Comparison of ENCODE assay signal across 26 cellular contexts in the genomic region with DNA sequence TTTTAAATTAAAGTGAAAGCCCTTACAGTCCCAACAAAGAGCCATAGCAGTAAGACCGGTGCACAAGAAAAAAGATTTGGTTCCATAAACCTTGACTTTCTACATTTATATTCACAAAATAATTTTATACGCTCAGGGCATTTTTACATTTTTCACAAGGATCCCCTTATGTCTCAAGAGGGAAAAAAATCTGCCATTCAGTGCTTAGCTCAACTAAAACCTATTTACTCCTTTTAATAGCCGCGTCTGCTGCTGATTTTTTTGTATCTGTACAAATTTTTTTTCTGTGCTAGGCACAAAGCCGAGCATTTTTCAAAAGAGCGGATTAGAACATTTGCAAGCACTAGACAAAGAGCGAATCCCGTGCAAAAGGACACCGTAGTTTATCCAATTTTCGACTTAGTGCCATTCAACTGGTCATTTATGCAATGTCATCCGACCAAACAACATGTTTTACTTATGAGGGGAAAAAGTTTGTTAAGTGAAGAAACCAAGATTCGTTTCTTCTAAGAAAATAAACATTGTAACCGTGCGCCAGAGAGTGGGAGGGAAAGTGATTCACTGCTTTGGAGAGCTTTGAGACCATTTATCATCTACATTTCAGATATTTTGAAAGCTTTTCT. TPM values are rescaled to one million over a fixed set of nuclear protein-coding genes. Genes with fewer than 3 reads are reported as not detected.
DNase-seq lines count a peak whose midpoint lies in the region; ATAC-seq and TF ChIP-seq lines count a peak whose summit lies in the region.
"Had no signal": no experiment of that assay in that cellular context is flagged by ENCODE, and none has a peak within 500 bp of the region (broad histone marks: within the 10 kb centered on the region; RNA-seq: fewer than 3 reads in every experiment).

No MANE protein-coding gene starts in this region.

- H3K27ac Mint-ChIP-seq in GM23338 (no peak overlapping the region), neural progenitor cell (no peak overlapping the region)
- H3K27ac Mint-ChIP-seq: CD4-positive, CD25-positive, alpha-beta regulatory T cell had no signal

- H3F3A ChIP-seq in GM23338 (replicated peaks; ENCODE audit: low read depth) (peaks cover 30% of the 10 kb centered on the region), neural progenitor cell (ENCODE audit: low read depth) (peaks cover 27% of the 10 kb centered on the region)

- H3K4me1 Mint-ChIP-seq in GM23338 (peaks cover 43% of the 10 kb centered on the region), neural progenitor cell (peaks cover 34% of the 10 kb centered on the region)
- H3K4me1 Mint-ChIP-seq: CD4-positive, CD25-positive, alpha-beta regulatory T cell had no signal

- H4K20me1 ChIP-seq in GM23338 (replicated peaks; ENCODE audit: insufficient read depth) (peaks cover 50% of the 10 kb centered on the region), neural progenitor cell (ENCODE audit: low read depth) (peaks cover 97% of the 10 kb centered on the region)

- H3K27me3 Mint-ChIP-seq in GM23338 (ENCODE audit: insufficient read depth, low read depth, poor library complexity) (peaks cover 100% of the 10 kb centered on the region), neural progenitor cell (ENCODE audit: insufficient read depth, low read depth) (peaks cover 88% of the 10 kb centered on the region)

- H3K9me3 ChIP-seq in neural progenitor cell (ENCODE audit: low read depth): no peaks in the 10 kb centered on the region
- H3K9me3 ChIP-seq in trophoblast cell (ENCODE audit: insufficient read depth, low read depth, low read length): no peaks in the 10 kb centered on the region

- no peak overlapping the region for H3K14ac ChIP-seq in trophoblast cell (ENCODE audit: low read length)

- H3K79me1 ChIP-seq in trophoblast cell (ENCODE audit: low read length): no peaks in the 10 kb centered on the region

- H4K12ac ChIP-seq in trophoblast cell (ENCODE audit: low read depth, low read length): no peak overlapping the region

- H2BK5ac ChIP-seq in trophoblast cell (ENCODE audit: low read depth, low read length, poor library complexity): no peak overlapping the region

- no peak overlapping the region for H2AK5ac ChIP-seq in trophoblast cell (ENCODE audit: low read length)

- TF ChIP-seq CTCF in GM23338 (conservative IDR thresholded peaks at IDR 0.05; ENCODE audit: low read depth in 2 of 2) (no peak), fibroblast of mammary gland (conservative IDR thresholded peaks at IDR 0.05; ENCODE audit: control insufficient read depth, insufficient read depth, low read depth, low read length) (no peak), neural progenitor cell (IDR thresholded peaks at IDR 0.05) (no peak)

- H3K4me3 Mint-ChIP-seq in GM23338 (no peak overlapping the region), neural progenitor cell (peak overlapping the region; percentile 20)
- H3K4me3 Mint-ChIP-seq: CD4-positive, CD25-positive, alpha-beta regulatory T cell had no signal

- no peak overlapping the region for H4K91ac ChIP-seq in trophoblast cell (ENCODE audit: low read depth, low read length)

- no peak overlapping the region for H2BK120ac ChIP-seq in trophoblast cell (ENCODE audit: insufficient read depth, low read length, poor library complexity)

- peaks cover 84% of the 10 kb centered on the region for H3K4me1 ChIP-seq in GM23338 (ENCODE audit: insufficient read depth)
- H3K4me1 ChIP-seq in neural progenitor cell: peaks cover 31% of the 10 kb centered on the region
- H3K4me1 ChIP-seq in trophoblast cell (ENCODE audit: control insufficient read depth in 1 of 2, insufficient read depth in 2 of 2, low read length in 2 of 2): peaks cover 0 to 5% of the 10 kb centered on the region in 2 experiments

- no peaks in the 10 kb centered on the region for H3K9me2 ChIP-seq in GM23338 (ENCODE audit: insufficient read depth)

- H3K36me3 Mint-ChIP-seq in GM23338 (ENCODE audit: low read depth) (no peaks in the 10 kb centered on the region), neural progenitor cell (no peaks in the 10 kb centered on the region)
- H3K36me3 Mint-ChIP-seq: CD4-positive, CD25-positive, alpha-beta regulatory T cell had no signal

- H3K27ac ChIP-seq in GM23338 (ENCODE audit: low read depth) (no peak overlapping the region), neural progenitor cell (no peak overlapping the region), trophoblast cell (ENCODE audit: low read depth, low read length) (no peak overlapping the region)

- no peak for ATAC-seq in GM23338
- ATAC-seq in HG03108 (IDR thresholded peaks at IDR 0.05; ENCODE audit: unreplicated experiment): no peak
- ATAC-seq: PC-3, SK-N-SH treated with all-trans-retinoic acid at 6 μM for 48 hours had no signal

- peaks cover 100% of the 10 kb centered on the region for H3K27me3 ChIP-seq in GM23338 (ENCODE audit: insufficient read depth)
- peaks cover 100% of the 10 kb centered on the region for H3K27me3 ChIP-seq in neural progenitor cell
- H3K27me3 ChIP-seq in trophoblast cell (ENCODE audit: insufficient read depth, low read length): peaks cover 70% of the 10 kb centered on the region

- no peak overlapping the region for H3K4me3 ChIP-seq in GM23338
- no peak overlapping the region for H3K4me3 ChIP-seq in fibroblast of mammary gland (ENCODE audit: control insufficient read depth, low read depth, low read length)
- no peak overlapping the region for H3K4me3 ChIP-seq in neural progenitor cell
- H3K4me3 ChIP-seq in trophoblast cell (ENCODE audit: low read depth, low read length): no peak overlapping the region

- no peak overlapping the region for H3K23ac ChIP-seq in trophoblast cell (ENCODE audit: low read length)

- no CpG with 5 or more reads among the region's 14 CpGs for WGBS in trophoblast cell (ENCODE audit: extremely low coverage, insufficient coverage, insufficient read length)

- H3K4ac ChIP-seq in trophoblast cell (ENCODE audit: low read depth, low read length): no peak overlapping the region

- DNase-seq in GM23338 (ENCODE audit: low spot score): peak; percentile 6
- DNase-seq in NCI-H82 (lab: John Stamatoyannopoulos, UW): peak; percentile 68
- peak; percentile 12 for DNase-seq in fibroblast of mammary gland (ENCODE audit: low read depth)
- DNase-seq in neural progenitor cell (ENCODE audit: low spot score): peak; percentile 42
- DNase-seq in activated naive CD4-positive, alpha-beta T cell treated with Interleukin-2 at 50 U/mL for 16 hours: no peak
- no peak for DNase-seq in DMS53 treated with DMSO at 0.1 percent for 48 hours (lab: John Stamatoyannopoulos, UW; ENCODE audit: unreplicated experiment)
- no peak for DNase-seq in trophoblast cell
- DNase-seq: 8988T; CD4-positive, CD25-positive, alpha-beta regulatory T cell; DMS153; HCEC 1CT; IMR-90; KG1; NCI-H1105; NCI-H1436 treated with DMSO at 0.1 percent for 48 hours; NCI-H187 treated with DMSO at 0.1 percent for 48 hours; NCI-H2107; NCI-H524; NCI-H748 treated with DMSO at 0.1 percent for 48 hours; NK-92 treated with Interleukin-12 subunit alpha and Interleukin-12 subunit beta, amount 100 ng/mL, for 24 hours; PC-3 had no signal

- H2AFZ ChIP-seq in GM23338: no peak overlapping the region
- no peak overlapping the region for H2AFZ ChIP-seq in neural progenitor cell (replicated peaks)
- no peak overlapping the region for H2AFZ ChIP-seq in trophoblast cell (ENCODE audit: insufficient read depth, low read length, poor library complexity)

- no peak overlapping the region for H3K18ac ChIP-seq in trophoblast cell (ENCODE audit: low read length)

- no peak overlapping the region for H4K8ac ChIP-seq in trophoblast cell (ENCODE audit: low read depth, low read length)

- no peak overlapping the region for H2BK12ac ChIP-seq in trophoblast cell (ENCODE audit: low read length)

- H3K9ac ChIP-seq in neural progenitor cell (no peak overlapping the region), trophoblast cell (ENCODE audit: low read length) (no peak overlapping the region)

- H3K79me2 ChIP-seq in GM23338 (replicated peaks; ENCODE audit: insufficient read depth) (no peaks in the 10 kb centered on the region), neural progenitor cell (ENCODE audit: low read depth) (no peaks in the 10 kb centered on the region), trophoblast cell (ENCODE audit: control insufficient read depth, insufficient read depth, low read length, poor library complexity) (no peaks in the 10 kb centered on the region)

- H3K9me3 Mint-ChIP-seq in GM23338 (no peaks in the 10 kb centered on the region; the same call in 2 of the 3 replicates), neural progenitor cell (no peaks in the 10 kb centered on the region)

- H3K4me2 ChIP-seq in GM23338 (no peak overlapping the region), neural progenitor cell (no peak overlapping the region), trophoblast cell (ENCODE audit: low read length) (no peak overlapping the region)

- H3K36me3 ChIP-seq in GM23338 (ENCODE audit: insufficient read depth): no peaks in the 10 kb centered on the region
- H3K36me3 ChIP-seq in neural progenitor cell: no peaks in the 10 kb centered on the region
- no peaks in the 10 kb centered on the region for H3K36me3 ChIP-seq in trophoblast cell (ENCODE audit: control insufficient read depth in 1 of 2, insufficient read depth in 2 of 2, low read length in 2 of 2)

TF ChIP-seq in GM23338, 12 proteins besides CTCF, POLR2A, EP300 and RAD21 (continues in another document):
- TF ChIP-seq EZH2 (IDR thresholded peaks at IDR 0.05; ENCODE audit: low read depth, unreplicated experiment) (peak; percentile 28), ZNF331 (CRISPR knock-in tag; IDR thresholded peaks at IDR 0.05; ENCODE audit: low read depth) (no peak)

RNA-seq across cellular contexts. Expression of gene TFAP2D, which starts 3.7 kb away (rescaled TPM):
- not detected in 2 replicates for total RNA-seq in GM23338 (2014; rRNA removed; shearing (Covaris generic))
- not detected in 2 replicates for polyA plus RNA-seq in GM23338 (2016; fragmentation: Nextera tagmentation; extraction: Ambion mirVana)
- not detected in 2 replicates for total RNA-seq in neural progenitor cell (ENCODE audit: low replicate concordance)
- polyA plus RNA-seq in trophoblast cell (2013): not detected in 2 replicates
- total RNA-seq: CD4-positive, CD25-positive, alpha-beta regulatory T cell; Daoy; G401; IMR-90; PC-3 had no signal
- polyA plus RNA-seq: BJ; CD4-positive, CD25-positive, alpha-beta regulatory T cell; IMR-90 had no signal

Comparison
In these comparisons a context has a peak if more than half of its experiments do, and no peak if none do; other contexts are left out.
1. DNase-seq: peak in GM23338 (single experiment), NCI-H82 (single experiment), fibroblast of mammary gland (single experiment) and neural progenitor cell (single experiment); none in activated naive CD4-positive, alpha-beta T cell treated with Interleukin-2 at 50 U/mL for 16 hours (single experiment), DMS53 treated with DMSO at 0.1 percent for 48 hours (single experiment) and trophoblast cell (0 of 2).